4 cellular contexts compared by ENCODE assay signal in the genomic region with DNA sequence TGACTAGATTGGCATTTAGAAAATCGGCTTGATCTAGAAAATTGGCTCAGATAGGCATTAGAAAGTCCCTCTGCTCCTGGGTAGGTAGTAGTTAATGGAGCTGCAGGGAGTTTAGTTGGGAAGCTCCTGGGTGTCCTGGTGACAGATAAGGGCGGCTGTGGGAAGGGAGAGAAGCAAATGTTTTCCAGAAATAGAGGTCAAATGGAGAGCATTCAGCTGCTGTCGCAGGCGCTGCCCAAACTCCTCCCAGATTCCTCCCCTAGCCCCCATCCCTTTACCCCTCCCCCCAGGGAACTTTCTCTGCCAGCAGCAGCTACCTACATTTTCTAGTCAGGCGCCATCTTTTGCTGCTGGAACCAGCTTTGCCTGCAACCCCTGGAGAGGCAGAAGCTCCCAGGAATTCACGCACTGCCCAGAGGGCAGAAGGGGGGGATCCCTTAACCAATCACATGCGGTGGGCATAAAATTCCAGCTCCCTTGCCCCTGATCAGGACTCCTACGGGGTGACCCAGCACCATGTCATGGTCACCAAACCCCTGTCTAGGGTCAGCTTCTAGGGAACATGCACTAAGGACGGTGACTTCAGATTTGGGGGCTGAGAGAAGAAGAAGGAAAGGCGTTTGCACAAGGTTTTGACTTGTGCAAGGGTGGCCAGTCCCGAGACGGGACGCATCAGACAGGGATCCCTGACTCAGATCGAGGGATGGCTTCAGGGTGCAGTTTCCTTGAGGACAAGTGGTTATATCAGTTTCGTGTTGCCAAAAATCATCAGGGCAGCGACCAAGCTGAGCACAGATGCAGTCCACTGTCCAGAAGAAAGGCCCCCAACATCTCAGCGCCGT.
TF ChIP-seq lines count a peak whose summit lies in the region.

No MANE protein-coding gene starts in this region.

TF ChIP-seq in SK-N-SH, 30 proteins besides CTCF, POLR2A, EP300 and RAD21 (continues in another document):
- TF ChIP-seq ELF1 (IDR thresholded peaks at IDR 0.05) (no peak), NRF1 (IDR thresholded peaks at IDR 0.05; ENCODE audit: low read depth, low read length) (no peak), TCF12 (IDR thresholded peaks at IDR 0.05) (no peak), SMC3 (IDR thresholded peaks at IDR 0.05; ENCODE audit: low read depth, low read length) (no peak), SIN3A (IDR thresholded peaks at IDR 0.05; ENCODE audit: borderline replicate concordance, low read depth, low read length) (no peak), EZH2phosphoT487 (IDR thresholded peaks at IDR 0.05; ENCODE audit: borderline replicate concordance, low read depth) (no peak), TAF1 (IDR thresholded peaks at IDR 0.05; ENCODE audit: borderline replicate concordance, low read depth, low read length) (no peak), CHD2 (IDR thresholded peaks at IDR 0.05; ENCODE audit: low read length, partially characterized antibody) (no peak), USF2 (IDR thresholded peaks at IDR 0.05; ENCODE audit: borderline replicate concordance, low read depth, low read length) (no peak), RCOR1 (IDR thresholded peaks at IDR 0.05; ENCODE audit: low read length) (no peak), NFIC (IDR thresholded peaks at IDR 0.05; ENCODE audit: borderline replicate concordance) (no peak), MEF2A (IDR thresholded peaks at IDR 0.05; ENCODE audit: borderline replicate concordance, low read depth) (no peak), RFX5 (IDR thresholded peaks at IDR 0.05; ENCODE audit: low read length) (no peak)
- TF ChIP-seq, protein P1, sequence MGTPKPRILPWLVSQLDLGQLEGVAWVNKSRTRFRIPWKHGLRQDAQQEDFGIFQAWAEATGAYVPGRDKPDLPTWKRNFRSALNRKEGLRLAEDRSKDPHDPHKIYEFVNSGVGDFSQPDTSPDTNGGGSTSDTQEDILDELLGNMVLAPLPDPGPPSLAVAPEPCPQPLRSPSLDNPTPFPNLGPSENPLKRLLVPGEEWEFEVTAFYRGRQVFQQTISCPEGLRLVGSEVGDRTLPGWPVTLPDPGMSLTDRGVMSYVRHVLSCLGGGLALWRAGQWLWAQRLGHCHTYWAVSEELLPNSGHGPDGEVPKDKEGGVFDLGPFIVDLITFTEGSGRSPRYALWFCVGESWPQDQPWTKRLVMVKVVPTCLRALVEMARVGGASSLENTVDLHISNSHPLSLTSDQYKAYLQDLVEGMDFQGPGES (IDR thresholded peaks at IDR 0.05; ENCODE audit: low read depth, low read length), result no peak

TF ChIP-seq in SK-N-SH treated with all-trans-retinoic acid at 6 μM for 48 hours, 23 proteins besides CTCF, POLR2A, EP300 and RAD21 (continues in another document):
- TF ChIP-seq CSRNP3 (CRISPR knock-in tag; IDR thresholded peaks at IDR 0.05), result no peak
- TF ChIP-seq, protein P2, sequence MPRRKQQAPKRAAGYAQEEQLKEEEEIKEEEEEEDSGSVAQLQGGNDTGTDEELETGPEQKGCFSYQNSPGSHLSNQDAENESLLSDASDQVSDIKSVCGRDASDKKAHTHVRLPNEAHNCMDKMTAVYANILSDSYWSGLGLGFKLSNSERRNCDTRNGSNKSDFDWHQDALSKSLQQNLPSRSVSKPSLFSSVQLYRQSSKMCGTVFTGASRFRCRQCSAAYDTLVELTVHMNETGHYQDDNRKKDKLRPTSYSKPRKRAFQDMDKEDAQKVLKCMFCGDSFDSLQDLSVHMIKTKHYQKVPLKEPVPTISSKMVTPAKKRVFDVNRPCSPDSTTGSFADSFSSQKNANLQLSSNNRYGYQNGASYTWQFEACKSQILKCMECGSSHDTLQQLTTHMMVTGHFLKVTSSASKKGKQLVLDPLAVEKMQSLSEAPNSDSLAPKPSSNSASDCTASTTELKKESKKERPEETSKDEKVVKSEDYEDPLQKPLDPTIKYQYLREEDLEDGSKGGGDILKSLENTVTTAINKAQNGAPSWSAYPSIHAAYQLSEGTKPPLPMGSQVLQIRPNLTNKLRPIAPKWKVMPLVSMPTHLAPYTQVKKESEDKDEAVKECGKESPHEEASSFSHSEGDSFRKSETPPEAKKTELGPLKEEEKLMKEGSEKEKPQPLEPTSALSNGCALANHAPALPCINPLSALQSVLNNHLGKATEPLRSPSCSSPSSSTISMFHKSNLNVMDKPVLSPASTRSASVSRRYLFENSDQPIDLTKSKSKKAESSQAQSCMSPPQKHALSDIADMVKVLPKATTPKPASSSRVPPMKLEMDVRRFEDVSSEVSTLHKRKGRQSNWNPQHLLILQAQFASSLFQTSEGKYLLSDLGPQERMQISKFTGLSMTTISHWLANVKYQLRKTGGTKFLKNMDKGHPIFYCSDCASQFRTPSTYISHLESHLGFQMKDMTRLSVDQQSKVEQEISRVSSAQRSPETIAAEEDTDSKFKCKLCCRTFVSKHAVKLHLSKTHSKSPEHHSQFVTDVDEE (CRISPR knock-in tag; IDR thresholded peaks at IDR 0.05), result no peak
- no peak for TF ChIP-seq SNAI2 (CRISPR knock-in tag; IDR thresholded peaks at IDR 0.05)
- TF ChIP-seq ZNF8 (CRISPR knock-in tag; IDR thresholded peaks at IDR 0.05), result no peak
- TF ChIP-seq PPARA (CRISPR knock-in tag; IDR thresholded peaks at IDR 0.05; ENCODE audit: borderline replicate concordance), result no peak
- no peak for TF ChIP-seq ESRRG (CRISPR knock-in tag; IDR thresholded peaks at IDR 0.05)
- TF ChIP-seq ZFP30 (CRISPR knock-in tag; IDR thresholded peaks at IDR 0.05), result no peak

TF ChIP-seq in GM12878, 131 proteins besides CTCF, POLR2A, EP300 and RAD21:
- TF ChIP-seq, protein P3, sequence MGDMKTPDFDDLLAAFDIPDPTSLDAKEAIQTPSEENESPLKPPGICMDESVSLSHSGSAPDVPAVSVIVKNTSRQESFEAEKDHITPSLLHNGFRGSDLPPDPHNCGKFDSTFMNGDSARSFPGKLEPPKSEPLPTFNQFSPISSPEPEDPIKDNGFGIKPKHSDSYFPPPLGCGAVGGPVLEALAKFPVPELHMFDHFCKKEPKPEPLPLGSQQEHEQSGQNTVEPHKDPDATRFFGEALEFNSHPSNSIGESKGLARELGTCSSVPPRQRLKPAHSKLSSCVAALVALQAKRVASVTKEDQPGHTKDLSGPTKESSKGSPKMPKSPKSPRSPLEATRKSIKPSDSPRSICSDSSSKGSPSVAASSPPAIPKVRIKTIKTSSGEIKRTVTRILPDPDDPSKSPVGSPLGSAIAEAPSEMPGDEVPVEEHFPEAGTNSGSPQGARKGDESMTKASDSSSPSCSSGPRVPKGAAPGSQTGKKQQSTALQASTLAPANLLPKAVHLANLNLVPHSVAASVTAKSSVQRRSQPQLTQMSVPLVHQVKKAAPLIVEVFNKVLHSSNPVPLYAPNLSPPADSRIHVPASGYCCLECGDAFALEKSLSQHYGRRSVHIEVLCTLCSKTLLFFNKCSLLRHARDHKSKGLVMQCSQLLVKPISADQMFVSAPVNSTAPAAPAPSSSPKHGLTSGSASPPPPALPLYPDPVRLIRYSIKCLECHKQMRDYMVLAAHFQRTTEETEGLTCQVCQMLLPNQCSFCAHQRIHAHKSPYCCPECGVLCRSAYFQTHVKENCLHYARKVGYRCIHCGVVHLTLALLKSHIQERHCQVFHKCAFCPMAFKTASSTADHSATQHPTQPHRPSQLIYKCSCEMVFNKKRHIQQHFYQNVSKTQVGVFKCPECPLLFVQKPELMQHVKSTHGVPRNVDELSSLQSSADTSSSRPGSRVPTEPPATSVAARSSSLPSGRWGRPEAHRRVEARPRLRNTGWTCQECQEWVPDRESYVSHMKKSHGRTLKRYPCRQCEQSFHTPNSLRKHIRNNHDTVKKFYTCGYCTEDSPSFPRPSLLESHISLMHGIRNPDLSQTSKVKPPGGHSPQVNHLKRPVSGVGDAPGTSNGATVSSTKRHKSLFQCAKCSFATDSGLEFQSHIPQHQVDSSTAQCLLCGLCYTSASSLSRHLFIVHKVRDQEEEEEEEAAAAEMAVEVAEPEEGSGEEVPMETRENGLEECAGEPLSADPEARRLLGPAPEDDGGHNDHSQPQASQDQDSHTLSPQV (IDR thresholded peaks at IDR 0.05), result no peak
- TF ChIP-seq LARP7 (IDR thresholded peaks at IDR 0.05), result 0 out of 2 replicates have a peak, but pooled peaks have one; percentile 10

TF ChIP-seq in HepG2, 621 proteins besides CTCF, POLR2A, EP300 and RAD21 (continues in another document):
- TF ChIP-seq MLXIP (CRISPR knock-in tag; IDR thresholded peaks at IDR 0.05; ENCODE audit: borderline replicate concordance) (no peak), ZNF563 (CRISPR knock-in tag; IDR thresholded peaks at IDR 0.05) (peak; percentile 15; the same call in 1 of the 2 replicates), CEBPB (IDR thresholded peaks at IDR 0.05; ENCODE audit: borderline replicate concordance, low read depth, low read length) (no peak), ZKSCAN1 (IDR thresholded peaks at IDR 0.05; ENCODE audit: low read length) (no peak), ZNF572 (CRISPR knock-in tag; IDR thresholded peaks at IDR 0.05) (0 out of 2 replicates have a peak, but pooled peaks have one; percentile 52)
- TF ChIP-seq, protein P4, sequence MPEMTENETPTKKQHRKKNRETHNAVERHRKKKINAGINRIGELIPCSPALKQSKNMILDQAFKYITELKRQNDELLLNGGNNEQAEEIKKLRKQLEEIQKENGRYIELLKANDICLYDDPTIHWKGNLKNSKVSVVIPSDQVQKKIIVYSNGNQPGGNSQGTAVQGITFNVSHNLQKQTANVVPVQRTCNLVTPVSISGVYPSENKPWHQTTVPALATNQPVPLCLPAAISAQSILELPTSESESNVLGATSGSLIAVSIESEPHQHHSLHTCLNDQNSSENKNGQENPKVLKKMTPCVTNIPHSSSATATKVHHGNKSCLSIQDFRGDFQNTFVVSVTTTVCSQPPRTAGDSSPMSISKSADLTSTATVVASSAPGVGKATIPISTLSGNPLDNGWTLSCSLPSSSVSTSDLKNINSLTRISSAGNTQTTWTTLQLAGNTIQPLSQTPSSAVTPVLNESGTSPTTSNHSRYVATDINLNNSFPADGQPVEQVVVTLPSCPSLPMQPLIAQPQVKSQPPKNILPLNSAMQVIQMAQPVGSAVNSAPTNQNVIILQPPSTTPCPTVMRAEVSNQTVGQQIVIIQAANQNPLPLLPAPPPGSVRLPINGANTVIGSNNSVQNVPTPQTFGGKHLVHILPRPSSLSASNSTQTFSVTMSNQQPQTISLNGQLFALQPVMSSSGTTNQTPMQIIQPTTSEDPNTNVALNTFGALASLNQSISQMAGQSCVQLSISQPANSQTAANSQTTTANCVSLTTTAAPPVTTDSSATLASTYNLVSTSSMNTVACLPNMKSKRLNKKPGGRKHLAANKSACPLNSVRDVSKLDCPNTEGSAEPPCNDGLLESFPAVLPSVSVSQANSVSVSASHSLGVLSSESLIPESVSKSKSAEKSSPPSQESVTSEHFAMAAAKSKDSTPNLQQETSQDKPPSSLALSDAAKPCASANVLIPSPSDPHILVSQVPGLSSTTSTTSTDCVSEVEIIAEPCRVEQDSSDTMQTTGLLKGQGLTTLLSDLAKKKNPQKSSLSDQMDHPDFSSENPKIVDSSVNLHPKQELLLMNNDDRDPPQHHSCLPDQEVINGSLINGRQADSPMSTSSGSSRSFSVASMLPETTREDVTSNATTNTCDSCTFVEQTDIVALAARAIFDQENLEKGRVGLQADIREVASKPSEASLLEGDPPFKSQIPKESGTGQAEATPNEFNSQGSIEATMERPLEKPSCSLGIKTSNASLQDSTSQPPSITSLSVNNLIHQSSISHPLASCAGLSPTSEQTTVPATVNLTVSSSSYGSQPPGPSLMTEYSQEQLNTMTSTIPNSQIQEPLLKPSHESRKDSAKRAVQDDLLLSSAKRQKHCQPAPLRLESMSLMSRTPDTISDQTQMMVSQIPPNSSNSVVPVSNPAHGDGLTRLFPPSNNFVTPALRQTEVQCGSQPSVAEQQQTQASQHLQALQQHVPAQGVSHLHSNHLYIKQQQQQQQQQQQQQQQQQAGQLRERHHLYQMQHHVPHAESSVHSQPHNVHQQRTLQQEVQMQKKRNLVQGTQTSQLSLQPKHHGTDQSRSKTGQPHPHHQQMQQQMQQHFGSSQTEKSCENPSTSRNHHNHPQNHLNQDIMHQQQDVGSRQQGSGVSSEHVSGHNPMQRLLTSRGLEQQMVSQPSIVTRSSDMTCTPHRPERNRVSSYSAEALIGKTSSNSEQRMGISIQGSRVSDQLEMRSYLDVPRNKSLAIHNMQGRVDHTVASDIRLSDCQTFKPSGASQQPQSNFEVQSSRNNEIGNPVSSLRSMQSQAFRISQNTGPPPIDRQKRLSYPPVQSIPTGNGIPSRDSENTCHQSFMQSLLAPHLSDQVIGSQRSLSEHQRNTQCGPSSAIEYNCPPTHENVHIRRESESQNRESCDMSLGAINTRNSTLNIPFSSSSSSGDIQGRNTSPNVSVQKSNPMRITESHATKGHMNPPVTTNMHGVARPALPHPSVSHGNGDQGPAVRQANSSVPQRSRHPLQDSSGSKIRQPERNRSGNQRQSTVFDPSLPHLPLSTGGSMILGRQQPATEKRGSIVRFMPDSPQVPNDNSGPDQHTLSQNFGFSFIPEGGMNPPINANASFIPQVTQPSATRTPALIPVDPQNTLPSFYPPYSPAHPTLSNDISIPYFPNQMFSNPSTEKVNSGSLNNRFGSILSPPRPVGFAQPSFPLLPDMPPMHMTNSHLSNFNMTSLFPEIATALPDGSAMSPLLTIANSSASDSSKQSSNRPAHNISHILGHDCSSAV (CRISPR knock-in tag; IDR thresholded peaks at IDR 0.05; ENCODE audit: borderline replicate concordance), result no peak
- TF ChIP-seq, protein P5, sequence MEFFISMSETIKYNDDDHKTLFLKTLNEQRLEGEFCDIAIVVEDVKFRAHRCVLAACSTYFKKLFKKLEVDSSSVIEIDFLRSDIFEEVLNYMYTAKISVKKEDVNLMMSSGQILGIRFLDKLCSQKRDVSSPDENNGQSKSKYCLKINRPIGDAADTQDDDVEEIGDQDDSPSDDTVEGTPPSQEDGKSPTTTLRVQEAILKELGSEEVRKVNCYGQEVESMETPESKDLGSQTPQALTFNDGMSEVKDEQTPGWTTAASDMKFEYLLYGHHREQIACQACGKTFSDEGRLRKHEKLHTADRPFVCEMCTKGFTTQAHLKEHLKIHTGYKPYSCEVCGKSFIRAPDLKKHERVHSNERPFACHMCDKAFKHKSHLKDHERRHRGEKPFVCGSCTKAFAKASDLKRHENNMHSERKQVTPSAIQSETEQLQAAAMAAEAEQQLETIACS (CRISPR knock-in tag; IDR thresholded peaks at IDR 0.05), result 0 out of 2 replicates have a peak, but pooled peaks have one; percentile 3
